Comparison of ENCODE assay signal across 1 cellular context in the genomic region with DNA sequence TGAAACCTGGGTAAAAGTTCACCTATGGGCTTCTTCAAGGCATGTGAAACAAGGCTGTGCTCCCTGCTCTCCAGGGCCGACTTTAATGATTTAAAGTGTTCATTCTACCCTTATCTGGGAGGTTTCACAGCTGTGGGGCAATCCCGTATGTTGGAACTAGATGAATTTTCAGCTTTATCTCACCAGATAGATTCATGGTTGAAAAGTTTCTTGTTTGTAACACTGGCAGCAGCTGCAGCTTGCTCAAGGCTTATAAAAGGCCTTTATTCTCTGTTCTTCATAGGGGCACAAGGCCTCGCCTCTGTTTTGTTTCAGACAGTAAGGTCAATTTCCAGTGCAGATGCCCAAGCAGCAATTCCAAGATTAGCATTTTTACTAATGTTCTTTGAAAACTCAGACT.
TF ChIP-seq lines count a peak whose summit lies in the region.

No MANE protein-coding gene starts in this region.

TF ChIP-seq in HepG2, 621 proteins besides CTCF, POLR2A, EP300 and RAD21 (continued from another document):
- TF ChIP-seq, protein P1, sequence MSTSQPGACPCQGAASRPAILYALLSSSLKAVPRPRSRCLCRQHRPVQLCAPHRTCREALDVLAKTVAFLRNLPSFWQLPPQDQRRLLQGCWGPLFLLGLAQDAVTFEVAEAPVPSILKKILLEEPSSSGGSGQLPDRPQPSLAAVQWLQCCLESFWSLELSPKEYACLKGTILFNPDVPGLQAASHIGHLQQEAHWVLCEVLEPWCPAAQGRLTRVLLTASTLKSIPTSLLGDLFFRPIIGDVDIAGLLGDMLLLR (CRISPR knock-in tag; IDR thresholded peaks at IDR 0.05) = no peak
- TF ChIP-seq, protein P2, sequence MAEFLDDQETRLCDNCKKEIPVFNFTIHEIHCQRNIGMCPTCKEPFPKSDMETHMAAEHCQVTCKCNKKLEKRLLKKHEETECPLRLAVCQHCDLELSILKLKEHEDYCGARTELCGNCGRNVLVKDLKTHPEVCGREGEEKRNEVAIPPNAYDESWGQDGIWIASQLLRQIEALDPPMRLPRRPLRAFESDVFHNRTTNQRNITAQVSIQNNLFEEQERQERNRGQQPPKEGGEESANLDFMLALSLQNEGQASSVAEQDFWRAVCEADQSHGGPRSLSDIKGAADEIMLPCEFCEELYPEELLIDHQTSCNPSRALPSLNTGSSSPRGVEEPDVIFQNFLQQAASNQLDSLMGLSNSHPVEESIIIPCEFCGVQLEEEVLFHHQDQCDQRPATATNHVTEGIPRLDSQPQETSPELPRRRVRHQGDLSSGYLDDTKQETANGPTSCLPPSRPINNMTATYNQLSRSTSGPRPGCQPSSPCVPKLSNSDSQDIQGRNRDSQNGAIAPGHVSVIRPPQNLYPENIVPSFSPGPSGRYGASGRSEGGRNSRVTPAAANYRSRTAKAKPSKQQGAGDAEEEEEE (CRISPR knock-in tag; IDR thresholded peaks at IDR 0.05; ENCODE audit: borderline replicate concordance) = no peak
